ENCODE assay signal across 8 cellular contexts in the genomic region with DNA sequence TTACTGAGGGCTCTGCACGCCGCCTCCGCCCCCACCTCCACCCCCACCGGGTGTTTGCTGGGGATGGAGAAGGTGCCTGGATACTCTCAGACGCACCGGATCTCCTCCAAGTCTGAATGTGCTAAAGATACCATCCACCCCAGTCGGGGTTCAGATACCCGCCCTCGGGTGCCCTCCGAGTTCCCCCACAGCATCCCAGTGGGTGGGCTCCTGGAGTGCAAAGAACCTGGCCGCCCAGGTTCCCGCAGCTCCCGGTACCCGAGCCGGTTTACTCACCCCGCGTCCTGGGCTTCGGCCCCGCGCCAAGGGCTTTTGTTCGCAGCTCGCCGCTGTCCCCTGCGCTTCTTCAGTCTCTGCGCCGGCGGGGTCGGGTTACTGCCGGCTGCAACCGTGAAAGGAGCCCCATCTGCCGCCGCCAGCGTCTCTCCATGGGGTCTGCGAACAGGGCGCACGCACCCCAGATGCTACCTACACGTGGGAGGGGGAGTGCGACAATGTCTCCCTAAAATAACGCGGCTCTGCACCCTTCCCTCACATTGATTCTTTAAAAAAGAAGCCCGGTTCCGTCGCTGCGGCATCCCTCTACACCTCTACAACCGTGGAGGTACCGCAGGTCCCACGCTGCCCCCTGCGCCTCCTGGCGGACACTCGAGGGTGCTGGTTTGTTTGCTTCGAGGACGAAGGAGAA. TPM values are rescaled to one million over a fixed set of nuclear protein-coding genes. Genes with fewer than 3 reads are reported as not detected.
DNase-seq lines count a peak whose midpoint lies in the region; ATAC-seq and TF ChIP-seq lines count a peak whose summit lies in the region.

Gene CCDC177, minus strand, starts transcription at position 606 of the 688 bp plus-strand sequence. CDS start 1,249 bp downstream, outside the sequence.

- peak; percentile 67 for DNase-seq in GM06990 (ENCODE audit: extremely low read depth, insufficient read length)
- DNase-seq in NB4 (ENCODE audit: low read depth): peak; percentile 57
- peak; percentile 54 for DNase-seq in T1000 (lab: John Stamatoyannopoulos, UW)
- DNase-seq in astrocyte of the cerebellum (ENCODE audit: low read depth): no peak
- peak; percentile 89 for DNase-seq in spleen

- H3K27me3 ChIP-seq in GM06990 (replicated peaks; ENCODE audit: control insufficient read depth, insufficient read depth, low read length) (peaks cover 2% of the 10 kb centered on the region), spleen (replicated peaks in 1 of 7) (peaks cover 5 to 92% (median 66%) of the 10 kb centered on the region in 7 donors)

- TF ChIP-seq CTCF in GM06990 (IDR thresholded peaks at IDR 0.05; ENCODE audit: insufficient read depth, low read length, poor library complexity, severe bottlenecking): peak; percentile 93
- peak; percentile 88 for TF ChIP-seq CTCF in NB4 (IDR thresholded peaks at IDR 0.05; ENCODE audit: low read depth, low read length)
- peak; percentile 98 for TF ChIP-seq CTCF in astrocyte of the cerebellum (IDR thresholded peaks at IDR 0.05; ENCODE audit: low read depth, low read length, missing control alignments)
- TF ChIP-seq CTCF in spleen (IDR thresholded peaks at IDR 0.05 in 8 of 11, conservative IDR thresholded peaks at IDR 0.05 in 3 of 11): peak; percentile 33 to 83 (median 64)

- H3K4me1 ChIP-seq in spleen: peaks cover 13 to 42% (median 37%) of the 10 kb centered on the region in 6 donors

- no peak within 1 kb of the TSS for H3K27ac ChIP-seq in spleen

- intact Hi-C loops in spleen (cut with DNase I; ENCODE audit: low total_unique reads): loop anchor here (10.0 kb wide), 1 partner anchor 330 kb away; no protein-coding TSS in a partner anchor

- H3K4me3 ChIP-seq in GM06990 (replicated peaks; ENCODE audit: low read depth, low read length): peak within 1 kb of the TSS; percentile 26
- no peak within 1 kb of the TSS for H3K4me3 ChIP-seq in NB4 (ENCODE audit: low read depth, low read length)
- peak within 1 kb of the TSS; percentile 34 for H3K4me3 ChIP-seq in astrocyte of the cerebellum (ENCODE audit: low read depth, low read length)
- H3K4me3 ChIP-seq in iPS-18c (ENCODE audit: insufficient read depth, low read depth, low read length): peak within 1 kb of the TSS; percentile 67
- peak within 1 kb of the TSS; percentile 1 to 69 (median 32) for H3K4me3 ChIP-seq in spleen

- in situ Hi-C loops in astrocyte of the cerebellum (cut with HindIII; ENCODE audit: low sequenced_read_pairs): no loop called here

- ATAC-seq in HG02763 (IDR thresholded peaks at IDR 0.05; ENCODE audit: unreplicated experiment): no peak
- ATAC-seq in GM21526 (IDR thresholded peaks at IDR 0.05; ENCODE audit: low FRiP score, unreplicated experiment): no peak

- no peak for TF ChIP-seq POLR2A in NB4 (IDR thresholded peaks at IDR 0.05; ENCODE audit: extremely low read depth, insufficient read length)
- TF ChIP-seq POLR2A in spleen (IDR thresholded peaks at IDR 0.05): no peak

- H3K36me3 ChIP-seq in GM06990 (ENCODE audit: control insufficient read depth, insufficient read depth, low read length) (no peaks in the 10 kb centered on the region), spleen (no peaks in the 10 kb centered on the region)

- 1 to 3% (median 2%) methylated on average over 24 to 52 of the region's 52 CpGs for WGBS in spleen, 5 donors

- peaks cover 17% of the 10 kb centered on the region for H3K9me3 ChIP-seq in iPS-18c (ENCODE audit: control insufficient read depth, insufficient read depth, low read length)
- no peaks in the 10 kb centered on the region for H3K9me3 ChIP-seq in spleen

RNA-seq across cellular contexts. Expression of gene CCDC177, which starts in this region (rescaled TPM):
- not detected for total RNA-seq in spleen
- not detected for polyA plus RNA-seq in spleen

Comparison
In these comparisons a context has a peak if more than half of its experiments do, and no peak if none do; other contexts are left out.
1. Peak in DNase-seq and H3K4me3 ChIP-seq in spleen; RNA of the gene not detected or under 1 TPM.